In the genomic region with DNA sequence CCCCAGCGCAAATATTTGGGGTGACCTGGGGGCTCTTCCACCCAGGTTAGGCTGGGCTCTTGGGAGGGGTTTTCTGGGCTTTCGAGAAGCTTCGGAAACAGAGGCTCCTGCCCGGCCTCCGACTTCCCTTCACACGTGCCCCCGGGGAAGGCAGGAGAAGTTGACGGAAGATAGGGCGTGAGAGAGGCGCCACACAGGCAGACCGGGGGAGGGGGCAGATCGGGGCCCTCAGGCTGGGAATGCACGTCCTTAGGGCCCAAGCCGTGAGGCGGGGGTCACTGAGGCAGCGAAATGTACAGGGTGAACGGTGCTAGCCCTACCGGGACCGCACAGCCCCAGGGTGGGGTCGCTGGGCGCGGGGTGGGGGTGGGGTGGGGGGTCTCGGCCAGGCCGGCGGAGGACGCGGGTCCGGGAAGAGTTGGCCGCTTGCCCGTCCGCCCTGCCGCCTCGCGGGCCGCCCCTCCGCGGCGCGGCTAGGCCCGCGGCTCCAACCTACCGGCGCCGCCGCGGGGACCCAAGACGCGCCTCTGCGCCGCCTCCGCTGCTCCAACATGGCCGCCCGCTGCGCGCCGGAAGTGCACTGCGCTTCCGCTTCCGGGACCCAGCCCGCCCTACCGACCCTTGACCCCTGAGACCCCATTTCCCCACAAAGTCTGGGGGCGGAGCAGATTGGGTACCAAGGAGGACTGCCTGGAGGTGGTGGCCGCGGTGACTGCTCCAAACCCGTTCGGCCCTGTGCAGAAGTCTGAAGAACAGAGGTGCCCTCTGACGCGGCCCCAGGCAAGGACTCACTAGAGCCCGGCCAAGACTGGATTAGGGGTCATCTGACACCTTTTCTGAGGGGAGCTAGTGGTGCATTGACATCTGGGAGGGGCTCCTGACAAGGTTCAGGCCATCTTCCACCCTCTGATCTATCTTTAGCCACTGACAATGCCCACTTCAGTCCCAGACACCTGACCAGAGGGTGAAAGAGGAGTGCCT, we compare ENCODE assay signal across 8 cellular contexts. TPM values are rescaled to one million over a fixed set of nuclear protein-coding genes. Genes with fewer than 3 reads are reported as not detected.
DNase-seq lines count a peak whose midpoint lies in the region; ATAC-seq and TF ChIP-seq lines count a peak whose summit lies in the region.

A gene (minus strand): TSS at position 561 of the 981 bp plus-strand sequence. CDS start 2,123 bp downstream, outside the sequence.

- H3K4me1 ChIP-seq in urinary bladder (ENCODE audit: insufficient read depth): no peaks in the 10 kb centered on the region

- peak within 1 kb of the TSS; percentile 99 for H3K4me3 ChIP-seq in LNCaP clone FGC (ENCODE audit: low read depth, low read length)
- H3K4me3 ChIP-seq in urinary bladder (ENCODE audit: low read depth, low read length): peak within 1 kb of the TSS; percentile 96

- no peak for TF ChIP-seq CTCF in LNCaP clone FGC (IDR thresholded peaks at IDR 0.05; ENCODE audit: control insufficient read depth, extremely low read depth, insufficient read depth)

- peaks cover 2% of the 10 kb centered on the region for H3K36me3 ChIP-seq in urinary bladder (ENCODE audit: insufficient read depth)

- ATAC-seq in GM19395 (IDR thresholded peaks at IDR 0.05; ENCODE audit: unreplicated experiment) (peak; percentile 70), left ventricle myocardium superior (peak; percentile 73)

- intact Hi-C loops in T-helper 1 cell treated with Interleukin-12 subunit alpha and Interleukin-12 subunit beta and Interleukin-4 antibody, amounts not matched to agents 30 ng/mL and 1 ng/mL, for 36 hours (cut with micrococcal nuclease): loop anchor here (1.0 to 2.0 kb wide), 6 partner anchors 9 to 691 kb away; a partner anchor contains a TSS
- intact Hi-C loops in left ventricle myocardium superior (cut with micrococcal nuclease): no loop called here

- peak within 1 kb of the TSS; percentile 89 for H3K27ac ChIP-seq in urinary bladder (ENCODE audit: low read depth)

- 3% methylated on average over 69 of the region's 69 CpGs for WGBS in urinary bladder

- peak in 12 of 14 donors; percentile 29 to 77 (median 44) for DNase-seq in C1 segment of cervical spinal cord (lab: John Stamatoyannopoulos, UW)
- DNase-seq in LNCaP clone FGC (ENCODE audit: low read depth): no peak
- peak; percentile 55 for DNase-seq in amniotic epithelial cell (ENCODE audit: low read depth)
- peak; percentile 90 for DNase-seq in left ventricle myocardium superior
- DNase-seq in pulmonary artery endothelial cell (ENCODE audit: low read depth, low spot score): peak; percentile 26

RNA-seq across cellular contexts. Expression of the gene that starts here (rescaled TPM):
- total RNA-seq in T-helper 1 cell treated with Interleukin-12 subunit alpha and Interleukin-12 subunit beta and Interleukin-4 antibody, amounts not matched to agents 30 ng/mL and 1 ng/mL, for 36 hours: 25.1 and 26.3 TPM in 2 replicates
- total RNA-seq in left ventricle myocardium superior (10.2 TPM), pulmonary artery endothelial cell (16.1 and 20.1 TPM in 2 replicates), urinary bladder (10.3 TPM)
- 25.6 TPM for polyA plus RNA-seq in urinary bladder
